In genomic region chr15:71743861-71744382, GRCh38 we compare ENCODE assay signal across 8 cellular contexts.
DNase-seq lines count a peak whose midpoint lies in the region; ATAC-seq, FAIRE-seq and TF ChIP-seq lines count a peak whose summit lies in the region.

No MANE protein-coding gene starts in this region.

- H3K4me3 Mint-ChIP-seq in CD8-positive, alpha-beta memory T cell: no peak overlapping the region

- CTCF ChIA-PET in CD8-positive, alpha-beta memory T cell (lab: Charles Lee): interaction anchor here (0.9 to 2.7 kb wide), 14 partner anchors 9 to 506 kb away, joined by 3 to 31 read pairs (median 5); no protein-coding TSS in a partner anchor

- no peak for FAIRE-seq in HTR-8/SVneo (lab: Jason Lieb, UNC)

- 19 to 20% (median 19%) methylated on average over 6 of the region's 6 CpGs for WGBS in heart left ventricle, 4 donors
- 18 to 22% methylated on average over 6 of the region's 6 CpGs for WGBS in sigmoid colon, 2 donors

- H3K36me3 ChIP-seq in CD8-positive, alpha-beta memory T cell (ENCODE audit: insufficient read depth, low read length): no peaks in the 10 kb centered on the region
- no peaks in the 10 kb centered on the region for H3K36me3 ChIP-seq in SJCRH30
- H3K36me3 ChIP-seq in heart left ventricle: peaks cover 0 to 27% (median 9%) of the 10 kb centered on the region in 9 donors
- H3K36me3 ChIP-seq in sigmoid colon: no peaks in the 10 kb centered on the region

- H3K4me1 ChIP-seq in CD8-positive, alpha-beta memory T cell (ENCODE audit: insufficient read depth, low read length): no peaks in the 10 kb centered on the region
- H3K4me1 ChIP-seq in SJCRH30 (peaks cover 11% of the 10 kb centered on the region; the same call in 1 of the 2 replicates), heart left ventricle (peaks cover 0 to 6% (median 0%) of the 10 kb centered on the region in 12 donors), sigmoid colon (no peaks in the 10 kb centered on the region)

- no peak for TF ChIP-seq EP300 in sigmoid colon (IDR thresholded peaks at IDR 0.05)

- H3K9me3 Mint-ChIP-seq in CD8-positive, alpha-beta memory T cell: no peaks in the 10 kb centered on the region

- H3K4me1 Mint-ChIP-seq in CD8-positive, alpha-beta memory T cell: peaks cover 0 to 5% (median 3%) of the 10 kb centered on the region in 3 donors

- intact Hi-C loops in heart left ventricle (cut with DNase I) (loop anchor here in 9 of 10 donors (1.0 to 10.0 kb wide), 6 partner anchors 56 to 413 kb away; no protein-coding TSS in a partner anchor), sigmoid colon (cut with DNase I) (loop anchor here (1.0 to 2.0 kb wide), 2 partner anchors 57 to 412 kb away; no protein-coding TSS in a partner anchor)

- peak in 3 of 4 donors; percentile 25 to 44 (median 38) for ATAC-seq in heart left ventricle
- no peak for ATAC-seq in GM21390 (IDR thresholded peaks at IDR 0.05; ENCODE audit: unreplicated experiment)

- H3K36me3 Mint-ChIP-seq in CD8-positive, alpha-beta memory T cell: no peaks in the 10 kb centered on the region

- no peak overlapping the region for H3K27ac Mint-ChIP-seq in CD8-positive, alpha-beta memory T cell

- TF ChIP-seq CTCF in heart left ventricle (IDR thresholded peaks at IDR 0.05): peak; percentile 69 to 86 (median 80)
- TF ChIP-seq CTCF in sigmoid colon (IDR thresholded peaks at IDR 0.05): peak; percentile 28 to 56 (median 50)

- no peak overlapping the region for H3K4me3 ChIP-seq in CD8-positive, alpha-beta memory T cell (ENCODE audit: low read length)
- H3K4me3 ChIP-seq in SJCRH30 (no peak overlapping the region), heart left ventricle (no peak overlapping the region), sigmoid colon (no peak overlapping the region)

- H3K27me3 ChIP-seq in CD8-positive, alpha-beta memory T cell (ENCODE audit: insufficient read depth, low read length, poor library complexity, severe bottlenecking): no peaks in the 10 kb centered on the region
- H3K27me3 ChIP-seq in SJCRH30: no peaks in the 10 kb centered on the region
- H3K27me3 ChIP-seq in heart left ventricle: no peaks in the 10 kb centered on the region
- no peaks in the 10 kb centered on the region for H3K27me3 ChIP-seq in sigmoid colon

- DNase-seq in CD8-positive, alpha-beta memory T cell: peak; percentile 29 to 66 (median 39)
- DNase-seq in HT1080 (ENCODE audit: low read depth) (peak; percentile 51), SJCRH30 (peak; percentile 69 to 87), heart left ventricle (peak in 4 of 5 donors; percentile 35 to 63 (median 46)), sigmoid colon (no peak), HTR-8/SVneo (ENCODE audit: insufficient read length, low spot score) (no peak)
- DNase-seq in activated naive CD4-positive, alpha-beta T cell treated with Interleukin-2 at 50 U/mL for 16 hours: peak; percentile 58

- POLR2A ChIA-PET in CD8-positive, alpha-beta memory T cell (lab: Charles Lee): no interaction called here

- peaks cover 4% of the 10 kb centered on the region in 2 donors for H3K27me3 Mint-ChIP-seq in CD8-positive, alpha-beta memory T cell

- no peak overlapping the region for H3K27ac ChIP-seq in CD8-positive, alpha-beta memory T cell (ENCODE audit: low read depth, low read length)
- no peak overlapping the region for H3K27ac ChIP-seq in SJCRH30
- H3K27ac ChIP-seq in heart left ventricle: no peak overlapping the region
- H3K27ac ChIP-seq in sigmoid colon: no peak overlapping the region

- TF ChIP-seq POLR2A in heart left ventricle (IDR thresholded peaks at IDR 0.05) (no peak), sigmoid colon (IDR thresholded peaks at IDR 0.05) (no peak)

- H3K9me3 ChIP-seq in CD8-positive, alpha-beta memory T cell (ENCODE audit: low read length): no peaks in the 10 kb centered on the region
- no peaks in the 10 kb centered on the region for H3K9me3 ChIP-seq in SJCRH30 (replicated peaks)
- no peaks in the 10 kb centered on the region for H3K9me3 ChIP-seq in heart left ventricle
- no peaks in the 10 kb centered on the region for H3K9me3 ChIP-seq in sigmoid colon

Comparison
In these comparisons a context has a peak if more than half of its experiments do, and no peak if none do; other contexts are left out.
1. DNase-seq: peak in CD8-positive, alpha-beta memory T cell (5 of 5), HT1080 (single experiment), SJCRH30 (2 of 2), activated naive CD4-positive, alpha-beta T cell treated with Interleukin-2 at 50 U/mL for 16 hours (single experiment) and heart left ventricle (4 of 5); none in sigmoid colon (single experiment) and HTR-8/SVneo (single experiment).